In genomic region chr17:73092518-73093135, GRCh38 we compare ENCODE assay signal across 1 cellular context.
TF ChIP-seq lines count a peak whose summit lies in the region.

Gene SLC39A11 (minus strand): TSS chr17:73092688. CDS start chr17:73088764, 3,924 bp downstream.

TF ChIP-seq in GM23338, 12 proteins besides CTCF, POLR2A, EP300 and RAD21:
- TF ChIP-seq ZNF462 (CRISPR knock-in tag; IDR thresholded peaks at IDR 0.05) (no peak), REST (IDR thresholded peaks at IDR 0.05; ENCODE audit: unreplicated experiment) (no peak), JUNB (IDR thresholded peaks at IDR 0.05; ENCODE audit: unreplicated experiment) (no peak), NANOG (IDR thresholded peaks at IDR 0.05; ENCODE audit: borderline replicate concordance) (no peak), EZH2 (IDR thresholded peaks at IDR 0.05; ENCODE audit: low read depth, unreplicated experiment) (no peak), EZH2phosphoT487 (IDR thresholded peaks at IDR 0.05; ENCODE audit: unreplicated experiment) (no peak), POLR2AphosphoS5 (IDR thresholded peaks at IDR 0.05; ENCODE audit: low read depth) (peak; percentile 66), ETS1 (IDR thresholded peaks at IDR 0.05) (peak; percentile 75), CREB1 (CRISPR knock-in tag; IDR thresholded peaks at IDR 0.05; ENCODE audit: low read depth) (0 out of 2 replicates have a peak, but pooled peaks have one; percentile 6), ZNF114 (CRISPR knock-in tag; IDR thresholded peaks at IDR 0.05) (no peak), ZNF331 (CRISPR knock-in tag; IDR thresholded peaks at IDR 0.05; ENCODE audit: low read depth) (no peak)
TF ChIP-seq in GM23338: peak in this region for 3.
